Comparison of ENCODE assay signal across 8 cellular contexts in genomic region chr1:159161001-159161718, GRCh38. TPM values are rescaled to one million over a fixed set of nuclear protein-coding genes. Genes with fewer than 3 reads are reported as not detected.
A peak's percentile ranks its signal among the peaks of the same experiment; 100 is the strongest.
DNase-seq lines count a peak whose midpoint lies in the region; ATAC-seq and TF ChIP-seq lines count a peak whose summit lies in the region.

No MANE protein-coding gene starts in this region.

- peaks cover 57% of the 10 kb centered on the region for H3K27me3 Mint-ChIP-seq in activated CD8-positive, alpha-beta memory T cell treated with anti-CD3 and anti-CD28 coated beads, Interleukin-2, amount 10 ng/mL, durations not matched to agents 7 days and 5 days
- peaks cover 4 to 23% (median 12%) of the 10 kb centered on the region in 3 donors for H3K27me3 Mint-ChIP-seq in naive B cell

- no peaks in the 10 kb centered on the region for H3K9me3 Mint-ChIP-seq in activated CD8-positive, alpha-beta memory T cell treated with anti-CD3 and anti-CD28 coated beads, Interleukin-2, amount 10 ng/mL, durations not matched to agents 7 days and 5 days (ENCODE audit: low read depth)
- peaks cover 0 to 4% (median 0%) of the 10 kb centered on the region in 7 donors for H3K9me3 Mint-ChIP-seq in naive B cell

- no peak overlapping the region for H3K4me3 ChIP-seq in HL-60 (replicated peaks; ENCODE audit: insufficient read depth, low read length)
- no peak overlapping the region for H3K4me3 ChIP-seq in epithelial cell of esophagus (ENCODE audit: low read length)

- DNase-seq in DMS114 treated with DMSO at 0.1 percent for 48 hours (lab: John Stamatoyannopoulos, UW; ENCODE audit: unreplicated experiment) = peak; percentile 92
- DNase-seq in HL-60 (ENCODE audit: low read depth in 1 of 2, low spot score in 1 of 2) = peak; percentile 28 to 74
- peak; percentile 30 for DNase-seq in NOMO-1 treated with dmso at 0.1 percent for 144 hours (lab: John Stamatoyannopoulos, UW; ENCODE audit: unreplicated experiment)
- DNase-seq in activated CD8-positive, alpha-beta memory T cell treated with anti-CD3 and anti-CD28 coated beads, Interleukin-2, amount 10 ng/mL, durations not matched to agents 7 days and 5 days = peak; percentile 67
- peak; percentile 86 for DNase-seq in epithelial cell of esophagus (ENCODE audit: low read depth)
- DNase-seq in naive B cell = peak; percentile 66
- DNase-seq in stimulated activated CD8-positive, alpha-beta memory T cell treated with anti-CD3 and anti-CD28 coated beads, Interleukin-7, amount 100 ng/mL, for 48 hours (ENCODE audit: extremely low read depth in 1 of 2, low read depth in 1 of 2) = peak; percentile 31 to 32

- peaks cover 2% of the 10 kb centered on the region for H3K27me3 ChIP-seq in HL-60 (ENCODE audit: insufficient read depth, poor library complexity, severe bottlenecking)

- no peak overlapping the region for H3K27ac Mint-ChIP-seq in activated CD8-positive, alpha-beta memory T cell treated with anti-CD3 and anti-CD28 coated beads, Interleukin-2, amount 10 ng/mL, durations not matched to agents 7 days and 5 days
- peak overlapping the region in 3 of 6 donors; percentile 1 to 30 (median 26) for H3K27ac Mint-ChIP-seq in naive B cell

- ATAC-seq in GM21360 (IDR thresholded peaks at IDR 0.05; ENCODE audit: unreplicated experiment) (peak; percentile 89), naive B cell (ENCODE audit: low read depth in 2 of 2) (peak; percentile 80 to 91)
- ATAC-seq in activated CD8-positive, alpha-beta memory T cell treated with anti-CD3 and anti-CD28 coated beads, Interleukin-2, amount 10 ng/mL, durations not matched to agents 7 days and 5 days = peak; percentile 67

- peaks cover 2% of the 10 kb centered on the region for H3K4me1 Mint-ChIP-seq in activated CD8-positive, alpha-beta memory T cell treated with anti-CD3 and anti-CD28 coated beads, Interleukin-2, amount 10 ng/mL, durations not matched to agents 7 days and 5 days
- H3K4me1 Mint-ChIP-seq in naive B cell = peaks cover 7 to 16% (median 14%) of the 10 kb centered on the region in 3 donors

- no peak overlapping the region for H3K27ac ChIP-seq in HL-60 (replicated peaks)

- TF ChIP-seq CTCF in HL-60 (IDR thresholded peaks at IDR 0.05; ENCODE audit: insufficient read depth, low read length) = peak; percentile 86
- TF ChIP-seq CTCF in epithelial cell of esophagus (IDR thresholded peaks at IDR 0.05; ENCODE audit: insufficient read depth, low read depth, low read length, missing control alignments) = peak; percentile 100

- no peak overlapping the region for H3K4me3 Mint-ChIP-seq in activated CD8-positive, alpha-beta memory T cell treated with anti-CD3 and anti-CD28 coated beads, Interleukin-2, amount 10 ng/mL, durations not matched to agents 7 days and 5 days
- H3K4me3 Mint-ChIP-seq in naive B cell = peak overlapping the region in 1 of 8 donors; percentile 2

- no peaks in the 10 kb centered on the region for H3K36me3 Mint-ChIP-seq in activated CD8-positive, alpha-beta memory T cell treated with anti-CD3 and anti-CD28 coated beads, Interleukin-2, amount 10 ng/mL, durations not matched to agents 7 days and 5 days
- peaks cover 9 to 16% of the 10 kb centered on the region in 2 donors for H3K36me3 Mint-ChIP-seq in naive B cell

- CTCF ChIA-PET in activated CD8-positive, alpha-beta memory T cell treated with anti-CD3 and anti-CD28 coated beads, Interleukin-2, amount 10 ng/mL, durations not matched to agents 7 days and 5 days (lab: Charles Lee) = interaction anchor here (0.9 to 3.0 kb wide), 7 partner anchors 29 to 86 kb away, joined by 3 to 30 read pairs (median 5); no protein-coding TSS in a partner anchor

RNA-seq across cellular contexts. Expression of gene CADM3, which starts 10.3 kb away (rescaled TPM):
- total RNA-seq in activated CD8-positive, alpha-beta memory T cell treated with anti-CD3 and anti-CD28 coated beads, Interleukin-2, amount 10 ng/mL, durations not matched to agents 7 days and 5 days = not detected
- not detected for polyA plus RNA-seq in naive B cell (ENCODE audit: low read depth in 6 of 6)

RNA-seq across cellular contexts. Expression of gene ACKR1, which starts 43.5 kb away (rescaled TPM):
- total RNA-seq in activated CD8-positive, alpha-beta memory T cell treated with anti-CD3 and anti-CD28 coated beads, Interleukin-2, amount 10 ng/mL, durations not matched to agents 7 days and 5 days = not detected
- not detected for polyA plus RNA-seq in naive B cell (ENCODE audit: low read depth in 6 of 6)

Comparison
In these comparisons a context has a peak if more than half of its experiments do, and no peak if none do; other contexts are left out.
1. DNase-seq: peak in every context shown above with its lines; median percentile 92 in DMS114 treated with DMSO at 0.1 percent for 48 hours; 86 in epithelial cell of esophagus; 67 in activated CD8-positive, alpha-beta memory T cell treated with anti-CD3 and anti-CD28 coated beads, Interleukin-2, amount 10 ng/mL, durations not matched to agents 7 days and 5 days; 66 in naive B cell; 51 in HL-60; 32 in stimulated activated CD8-positive, alpha-beta memory T cell treated with anti-CD3 and anti-CD28 coated beads, Interleukin-7, amount 100 ng/mL, for 48 hours; 30 in NOMO-1 treated with dmso at 0.1 percent for 144 hours.